ENCODE assay signal across 32 cellular contexts in the genomic region with DNA sequence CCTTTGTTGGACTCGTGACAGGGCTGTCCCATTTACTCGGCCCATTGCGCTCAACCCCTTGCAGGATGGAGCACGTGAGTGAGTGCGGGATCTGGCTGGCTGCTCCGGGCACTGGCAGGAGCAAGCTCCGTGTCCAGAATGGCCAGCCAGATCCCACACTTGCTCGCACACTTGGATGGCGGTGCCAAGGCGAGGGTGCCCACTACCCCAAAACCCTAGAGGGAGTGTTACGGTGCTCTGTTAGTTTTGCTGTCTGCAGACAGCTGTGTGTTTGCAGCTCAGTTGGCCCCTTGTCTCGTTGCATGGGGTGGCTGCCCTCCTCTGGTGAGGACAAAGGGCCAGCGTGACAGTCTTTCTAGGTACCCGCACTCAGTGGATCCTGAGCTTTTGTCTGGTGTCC.
"Had no signal": no experiment of that assay in that cellular context is flagged by ENCODE, and none has a peak within 500 bp of the region (broad histone marks: within the 10 kb centered on the region; RNA-seq: fewer than 3 reads in every experiment).

No MANE protein-coding gene starts in this region.

- H3K36me3 ChIP-seq: cardiac muscle cell had no signal

- FAIRE-seq: bronchial epithelial cell, TTC549 had no signal

- H3K4me1 ChIP-seq: ascending aorta had no signal

- H3K4me3 ChIP-seq: ascending aorta, cardiac muscle cell had no signal

- H3K9me3 ChIP-seq: ascending aorta had no signal

- DNase-seq: activated B cell treated with CpG ODN at 0.5 μM for 24 hours; activated CD4-positive, alpha-beta memory T cell treated with anti-CD3 and anti-CD28 coated beads, Interleukin-2, amount 10 ng/mL, durations not matched to agents 7 days and 5 days; activated CD4-positive, alpha-beta T cell treated with anti-CD3 and anti-CD28 coated beads for 1 hour; activated CD4-positive, alpha-beta T cell treated with anti-CD3 and anti-CD28 coated beads for 36 hours; activated CD4-positive, alpha-beta T cell treated with anti-CD3 and anti-CD28 coated beads for 48 hours; activated CD4-positive, alpha-beta T cell treated with anti-CD3 and anti-CD28 coated beads, Interleukin-2, amount 10 ng/mL, durations not matched to agents 7 days and 5 days; activated CD4-positive, alpha-beta T cell treated with anti-CD3 and anti-CD28 coated beads, Interleukin-2, amount 50 U/mL, for 48 hours; activated CD8-positive, alpha-beta memory T cell treated with anti-CD3 and anti-CD28 coated beads for 24 hours; activated CD8-positive, alpha-beta memory T cell treated with anti-CD3 and anti-CD28 coated beads, Interleukin-2, amount 10 ng/mL, durations not matched to agents 7 days and 5 days; activated CD8-positive, alpha-beta memory T cell treated with anti-CD3 and anti-CD28 coated beads, Interleukin-2, amount 50 U/mL, for 48 hours; activated CD8-positive, alpha-beta T cell treated with anti-CD3 and anti-CD28 coated beads, Interleukin-2, amount 10 ng/mL, durations not matched to agents 7 days and 5 days; activated effector memory CD4-positive, alpha-beta T cell treated with Interleukin-2 at 50 U/mL for 16 hours; activated gamma-delta T cell; activated naive CD4-positive, alpha-beta T cell treated with anti-CD3 and anti-CD28 coated beads, Interleukin-2, amount 10 ng/mL, durations not matched to agents 7 days and 5 days; activated naive CD4-positive, alpha-beta T cell treated with Interleukin-2 at 50 U/mL for 16 hours; activated naive CD8-positive, alpha-beta T cell treated with anti-CD3 and anti-CD28 coated beads, Interleukin-2, amount 10 ng/mL, durations not matched to agents 7 days and 5 days; activated naive CD8-positive, alpha-beta T cell treated with anti-CD3 and anti-CD28 coated beads, Interleukin-2, amount 50 U/mL, for 24 hours; activated T-cell treated with anti-CD3 and anti-CD28 coated beads, Interleukin-2, amount 50 U/mL, for 24 hours; activated T-cell treated with anti-CD3 and anti-CD28 coated beads, Interleukin-2, amount 50 U/mL, for 48 hours; amygdala; anterior cingulate cortex; caudate nucleus; cerebellar nuclear complex; T-helper 1 cell; T-helper 2 cell; T-helper 9 cell had no signal

- H3K27ac ChIP-seq: ascending aorta, cardiac muscle cell, VCaP had no signal

- ATAC-seq: activated CD4-positive, alpha-beta T cell treated with anti-CD3 and anti-CD28 coated beads for 36 hours; activated CD4-positive, CD25-positive, alpha-beta regulatory T cell treated with anti-CD3 and anti-CD28 coated beads, Interleukin-2, amount 50 U/mL, for 24 hours; activated CD8-positive, alpha-beta memory T cell treated with anti-CD3 and anti-CD28 coated beads, Interleukin-2, amount 10 ng/mL, durations not matched to agents 7 days and 5 days; activated CD8-positive, alpha-beta T cell treated with anti-CD3 and anti-CD28 coated beads, Interleukin-2, amount 10 ng/mL, durations not matched to agents 7 days and 5 days; activated naive CD8-positive, alpha-beta T cell treated with anti-CD3 and anti-CD28 coated beads, Interleukin-2, amount 50 U/mL, for 24 hours had no signal

- H3K27me3 ChIP-seq: ascending aorta, cardiac muscle cell had no signal
